10 cellular contexts compared by ENCODE assay signal in genomic region chr20:2314759-2315439, GRCh38. TPM values are rescaled to one million over a fixed set of nuclear protein-coding genes. Genes with fewer than 3 reads are reported as not detected.
DNase-seq lines count a peak whose midpoint lies in the region; ATAC-seq, FAIRE-seq and TF ChIP-seq lines count a peak whose summit lies in the region.
"Had no signal": no experiment of that assay in that cellular context is flagged by ENCODE, and none has a peak within 500 bp of the region (broad histone marks: within the 10 kb centered on the region; RNA-seq: fewer than 3 reads in every experiment).

No MANE protein-coding gene starts in this region.

- H2AK5ac ChIP-seq in IMR-90 (ENCODE audit: low read depth, low read length): no peak overlapping the region

- H3K79me2 ChIP-seq in keratinocyte (ENCODE audit: control insufficient read depth, insufficient read depth, low read length): no peaks in the 10 kb centered on the region

- DNase-seq in AG10803 (ENCODE audit: low read depth) (peak; percentile 96), IMR-90 (peak; percentile 28), T1000 (lab: John Stamatoyannopoulos, UW) (peak; percentile 19), keratinocyte (ENCODE audit: low read depth, low spot score) (peak; percentile 54), transverse colon (no peak), stomach (no peak), GM10248 (ENCODE audit: extremely low spot score) (no peak)
- DNase-seq in stimulated activated CD4-positive, alpha-beta T cell treated with anti-CD3 and anti-CD28 coated beads, Interleukin-15, amount 100 ng/mL, for 24 hours: no peak
- DNase-seq: activated CD8-positive, alpha-beta T cell treated with anti-CD3 and anti-CD28 coated beads for 36 hours; stimulated activated CD4-positive, alpha-beta T cell treated with anti-CD3 and anti-CD28 coated beads, Interleukin-2, amount 100 ng/mL, for 24 hours had no signal

- H2BK20ac ChIP-seq in IMR-90 (ENCODE audit: low read depth, low read length): no peak overlapping the region

- FAIRE-seq in keratinocyte (lab: Jason Lieb, UNC): peak; percentile 91

- no peak overlapping the region for H3K27ac ChIP-seq in IMR-90 (ENCODE audit: insufficient read depth, low read length)
- H3K27ac ChIP-seq in keratinocyte (ENCODE audit: control insufficient read depth, insufficient read depth, low read length): peak overlapping the region; percentile 73
- no peak overlapping the region for H3K27ac ChIP-seq in transverse colon
- peak overlapping the region in 2 of 5 donors; percentile 36 to 45 for H3K27ac ChIP-seq in stomach

- TF ChIP-seq RAD21 in IMR-90 (IDR thresholded peaks at IDR 0.05; ENCODE audit: low read length): no peak

- H3K56ac ChIP-seq in IMR-90 (ENCODE audit: extremely low read depth, insufficient read depth, low read length): no peak overlapping the region

- TF ChIP-seq CTCF in AG10803 (conservative IDR thresholded peaks at IDR 0.05; ENCODE audit: low read length) (no peak), IMR-90 (conservative IDR thresholded peaks at IDR 0.05; ENCODE audit: low read depth, low read length) (no peak), keratinocyte (optimal IDR thresholded peaks at IDR 0.05 in 1 of 3, IDR thresholded peaks at IDR 0.05 in 1 of 3, conservative IDR thresholded peaks at IDR 0.05 in 1 of 3; ENCODE audit: extremely low read depth in 1 of 3, insufficient read depth in 2 of 3, low read length in 3 of 3) (no peak), transverse colon (IDR thresholded peaks at IDR 0.05) (no peak), stomach (IDR thresholded peaks at IDR 0.05) (no peak), GM10248 (IDR thresholded peaks at IDR 0.05; ENCODE audit: control extremely low read depth, extremely low read depth, low read depth, missing control alignments) (no peak)

- no TSS peak for BruUV-seq in IMR-90 (replicated peaks; lab: Mats Ljungman, UMichigan)

- ATAC-seq in IMR-90 (ENCODE audit: low read depth): peak; percentile 42
- ATAC-seq: activated CD8-positive, alpha-beta T cell treated with anti-CD3 and anti-CD28 coated beads for 36 hours had no signal

- H3K36me3 ChIP-seq in IMR-90 (ENCODE audit: control insufficient read depth, insufficient read depth, low read length): no peaks in the 10 kb centered on the region
- H3K36me3 ChIP-seq in keratinocyte (ENCODE audit: control insufficient read depth in 2 of 2, extremely low read depth in 1 of 2, insufficient read depth in 2 of 2, low read length in 2 of 2): no peaks in the 10 kb centered on the region
- no peaks in the 10 kb centered on the region for H3K36me3 ChIP-seq in transverse colon
- H3K36me3 ChIP-seq in stomach: no peaks in the 10 kb centered on the region

- no peak overlapping the region for H4K8ac ChIP-seq in IMR-90 (ENCODE audit: low read depth in 2 of 2, low read length in 2 of 2)

- H4K5ac ChIP-seq in IMR-90 (ENCODE audit: low read depth, low read length): no peak overlapping the region

- intact Hi-C loops in IMR-90 (cut with micrococcal nuclease) (no loop called here), transverse colon (cut with DNase I; ENCODE audit: low total_unique reads) (no loop called here), stomach (cut with DNase I; ENCODE audit: low total_unique reads) (no loop called here)

- 39% methylated on average over 6 of the region's 8 CpGs; no CpG with 5 or more reads in 1 of the 2 experiments for WGBS in IMR-90 (ENCODE audit: extremely low coverage in 2 of 2, insufficient read length in 1 of 2), 2 experiments
- 48 to 87% methylated on average over 2 to 5 of the region's 8 CpGs for WGBS in transverse colon (ENCODE audit: low coverage in 1 of 2), 2 donors
- 50 to 68% (median 62%) methylated on average over 7 to 8 of the region's 8 CpGs for WGBS in stomach, 5 donors

- no peak overlapping the region for H3K4me2 ChIP-seq in IMR-90 (ENCODE audit: low read depth, low read length)
- peak overlapping the region; percentile 70 for H3K4me2 ChIP-seq in keratinocyte (ENCODE audit: control insufficient read depth, extremely low read depth, insufficient read depth, low read depth, low read length)

- CTCF ChIA-PET in IMR-90 (lab: Yijun Ruan, JAX): interaction anchor here (0.6 to 0.7 kb wide), 2 partner anchors 108 to 507 kb away, joined by 3 to 4 read pairs; no protein-coding TSS in a partner anchor
- CTCF ChIA-PET in GM10248 (lab: Yijun Ruan, JAX): no interaction called here

- no peaks in the 10 kb centered on the region for H4K20me1 ChIP-seq in IMR-90 (ENCODE audit: insufficient read depth, low read length)
- no peaks in the 10 kb centered on the region for H4K20me1 ChIP-seq in keratinocyte (ENCODE audit: control insufficient read depth, extremely low read depth, insufficient read depth, low read length)

- H3K4me1 ChIP-seq in IMR-90 (ENCODE audit: control insufficient read depth, insufficient read depth, low read length) (no peaks in the 10 kb centered on the region), keratinocyte (ENCODE audit: control insufficient read depth, extremely low read depth, insufficient read depth, low read length) (peaks cover 12% of the 10 kb centered on the region), transverse colon (no peaks in the 10 kb centered on the region), stomach (no peaks in the 10 kb centered on the region)

- no peak overlapping the region for H2BK15ac ChIP-seq in IMR-90 (ENCODE audit: low read depth, low read length)

- H3K9ac ChIP-seq in IMR-90 (ENCODE audit: low read depth, low read length): no peak overlapping the region
- H3K9ac ChIP-seq in keratinocyte (ENCODE audit: control insufficient read depth, extremely low read depth, insufficient read depth, low read length): peak overlapping the region; percentile 33

- H3K9me1 ChIP-seq in IMR-90 (ENCODE audit: insufficient read depth, low read length): no peaks in the 10 kb centered on the region
- peaks cover 3% of the 10 kb centered on the region for H3K9me1 ChIP-seq in keratinocyte (ENCODE audit: control insufficient read depth, extremely low read depth, insufficient read depth, low read length)

- no peak for TF ChIP-seq POLR2A in IMR-90 (IDR thresholded peaks at IDR 0.05; ENCODE audit: low read depth, low read length)
- no peak for TF ChIP-seq POLR2A in transverse colon (IDR thresholded peaks at IDR 0.05)
- TF ChIP-seq POLR2A in stomach (IDR thresholded peaks at IDR 0.05): no peak

- no peaks in the 10 kb centered on the region for H3K9me3 ChIP-seq in IMR-90 (ENCODE audit: control insufficient read depth, insufficient read depth, low read length)
- no peaks in the 10 kb centered on the region for H3K9me3 ChIP-seq in keratinocyte (ENCODE audit: control insufficient read depth, low read depth, low read length)
- no peaks in the 10 kb centered on the region for H3K9me3 ChIP-seq in transverse colon
- H3K9me3 ChIP-seq in stomach: no peaks in the 10 kb centered on the region

- no peak overlapping the region for H2BK5ac ChIP-seq in IMR-90 (ENCODE audit: low read depth, low read length, poor library complexity, severe bottlenecking)

- H3K14ac ChIP-seq in IMR-90 (replicated peaks; ENCODE audit: low read depth, low read length): no peak overlapping the region

- H3K4me3 ChIP-seq in AG10803 (ENCODE audit: low read length): no peak overlapping the region; the same call in 1 of the 2 replicates
- no peak overlapping the region for H3K4me3 ChIP-seq in IMR-90 (ENCODE audit: insufficient read depth, low read depth, low read length)
- no peak overlapping the region for H3K4me3 ChIP-seq in keratinocyte (ENCODE audit: control insufficient read depth in 2 of 3, extremely low read depth in 1 of 3, insufficient read depth in 2 of 3, low read depth in 1 of 3, low read length in 3 of 3)
- H3K4me3 ChIP-seq in transverse colon: no peak overlapping the region
- no peak overlapping the region for H3K4me3 ChIP-seq in stomach

- dilution Hi-C loops in IMR-90 (cut with HindIII; ENCODE audit: low sequenced_read_pairs, unreplicated experiment): no loop called here
- dilution Hi-C loops in keratinocyte (cut with MboI; ENCODE audit: extremely low pct_ligation_motif_present, low sequenced_read_pairs): no loop called here

- H2AK9ac ChIP-seq in IMR-90 (replicated peaks; ENCODE audit: low read depth, low read length, poor library complexity): no peak overlapping the region

- H3K18ac ChIP-seq in IMR-90 (ENCODE audit: low read depth, low read length): no peak overlapping the region

- POLR2A ChIA-PET in IMR-90 (lab: Charles Lee; ENCODE audit: unreplicated experiment) (no interaction called here), GM10248 (lab: Yijun Ruan, JAX) (no interaction called here)

- in situ Hi-C loops in IMR-90 (cut with MboI; ENCODE audit: low sequenced_read_pairs) (no loop called here), transverse colon (cut with MboI; ENCODE audit: low pct_ligation_motif_present in 1 of 4, low pct_unique_long_range_greater_than_20kb in 1 of 4, low sequenced_read_pairs in 3 of 4) (no loop called here)

- H3K23ac ChIP-seq in IMR-90 (ENCODE audit: low read depth, low read length): no peak overlapping the region

- no peak overlapping the region for H4K91ac ChIP-seq in IMR-90 (ENCODE audit: insufficient read depth, low read depth, low read length)

- H3K27me3 ChIP-seq in IMR-90 (ENCODE audit: control insufficient read depth, insufficient read depth, low read length) (no peaks in the 10 kb centered on the region), keratinocyte (ENCODE audit: control insufficient read depth, extremely low read depth, insufficient read depth, low read length) (peaks cover 8% of the 10 kb centered on the region), transverse colon (no peaks in the 10 kb centered on the region), stomach (no peaks in the 10 kb centered on the region)

- no peak overlapping the region for H3K4ac ChIP-seq in IMR-90 (ENCODE audit: low read depth, low read length)

- no peak for TF ChIP-seq EP300 in transverse colon (IDR thresholded peaks at IDR 0.05; ENCODE audit: low read depth)
- no peak for TF ChIP-seq EP300 in stomach (IDR thresholded peaks at IDR 0.05)

- H2BK120ac ChIP-seq in IMR-90 (ENCODE audit: low read depth, low read length): no peak overlapping the region

- no peaks in the 10 kb centered on the region for H3K79me1 ChIP-seq in IMR-90 (ENCODE audit: low read depth in 1 of 2, low read length in 2 of 2)

- no peak overlapping the region for H2AFZ ChIP-seq in IMR-90 (replicated peaks; ENCODE audit: low read length, poor library complexity)
- H2AFZ ChIP-seq in keratinocyte (ENCODE audit: control insufficient read depth, low read length): peak overlapping the region; percentile 67

RNA-seq across cellular contexts. Expression of gene TGM3, which starts 19.1 kb away (rescaled TPM):
- total RNA-seq in IMR-90 (2012; rRNA removed): not detected in 2 replicates
- not detected in 2 replicates for polyA plus RNA-seq in IMR-90 (2012; rRNA removed)
- polyA plus RNA-seq in IMR-90 (2012; cell fraction: cytosol; rRNA removed): not detected in 2 replicates
- not detected in 2 replicates for polyA plus RNA-seq in IMR-90 (2012; cell fraction: nucleus; rRNA removed; ENCODE audit: low replicate concordance)
- polyA plus RNA-seq in keratinocyte: 0.08 TPM in 3 replicates
- 6.3 TPM for polyA plus RNA-seq in keratinocyte (2011; ENCODE audit: low read depth)
- polyA plus RNA-seq in keratinocyte (2011; cell fraction: cytosol; rRNA removed): 0.13 TPM in 1 of 2 replicates, not detected in the other
- 0.08 TPM in 2 replicates for polyA plus RNA-seq in keratinocyte (2011; cell fraction: nucleus; rRNA removed)
- polyA plus RNA-seq in keratinocyte (2012; ENCODE audit: low replicate concordance): 5.6 TPM in 1 of 2 replicates, not detected in the other
- 0.07 TPM in 1 of 3 replicates, not detected in the others for polyA minus RNA-seq in keratinocyte
- not detected for polyA minus RNA-seq in keratinocyte (2011; cell fraction: cytosol; rRNA and poly(A)+ RNA removed)
- not detected in 2 replicates for polyA minus RNA-seq in keratinocyte (2011; cell fraction: nucleus; rRNA and poly(A)+ RNA removed)
- under 1 TPM in 1 of 4 donors, not detected in 3; 0.14 TPM for total RNA-seq in transverse colon
- not detected for total RNA-seq in stomach
- polyA plus RNA-seq in stomach: 100 to 1,000 TPM in 1 of 3 donors, 1 to 10 TPM in 1, under 1 TPM in 1; 0.62 to 173 (median 3.4) TPM
- total RNA-seq: activated CD8-positive, alpha-beta T cell treated with anti-CD3 and anti-CD28 coated beads for 36 hours had no signal

Comparison
In these comparisons a context has a peak if more than half of its experiments do, and no peak if none do; other contexts are left out.
1. DNase-seq: peak in AG10803 (single experiment), IMR-90 (single experiment), T1000 (single experiment) and keratinocyte (single experiment); none in transverse colon (single experiment), stomach (single experiment), GM10248 (single experiment) and stimulated activated CD4-positive, alpha-beta T cell treated with anti-CD3 and anti-CD28 coated beads, Interleukin-15, amount 100 ng/mL, for 24 hours (single experiment).